ENCODE assay signal across 9 cellular contexts in the genomic region with DNA sequence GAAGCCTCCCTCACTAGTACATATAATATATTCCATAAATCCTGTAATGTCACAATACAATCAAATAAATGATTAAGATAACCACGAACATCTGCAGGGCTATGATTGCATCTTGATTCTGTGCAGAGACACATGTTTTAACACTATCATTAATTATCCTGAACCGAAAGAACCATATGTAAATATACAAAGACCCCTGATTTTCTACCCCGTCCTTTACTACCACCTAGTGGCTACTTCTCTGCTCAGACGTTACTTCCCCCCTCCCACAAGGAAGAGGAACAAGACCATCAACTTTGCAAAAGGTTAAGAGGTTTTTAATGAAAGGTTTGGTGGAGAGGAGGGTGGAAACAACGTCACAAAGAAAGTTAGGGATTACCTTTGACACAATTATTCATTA.
DNase-seq lines count a peak whose midpoint lies in the region; ATAC-seq and TF ChIP-seq lines count a peak whose summit lies in the region.
"Had no signal": no experiment of that assay in that cellular context is flagged by ENCODE, and none has a peak within 500 bp of the region (broad histone marks: within the 10 kb centered on the region; RNA-seq: fewer than 3 reads in every experiment).

No MANE protein-coding gene starts in this region.

- no peak overlapping the region for H2AFZ ChIP-seq in MM.1S (ENCODE audit: low read length)

- no peak overlapping the region for H3K4me2 ChIP-seq in MM.1S (ENCODE audit: low read depth, low read length)
- H3K4me2 ChIP-seq: BLaER1 had no signal

- no peaks in the 10 kb centered on the region for H4K20me1 ChIP-seq in MM.1S (ENCODE audit: insufficient read depth, low read length)

- no peaks in the 10 kb centered on the region for H3K9me2 ChIP-seq in MM.1S (replicated peaks; ENCODE audit: insufficient read depth, low read length)

- TF ChIP-seq CTCF in MM.1S (IDR thresholded peaks at IDR 0.05; ENCODE audit: low read length): peak; percentile 53
- peak; percentile 73 for TF ChIP-seq CTCF in retinal pigment epithelial cell (conservative IDR thresholded peaks at IDR 0.05; ENCODE audit: low read depth, low read length)
- TF ChIP-seq CTCF in omental fat pad (IDR thresholded peaks at IDR 0.05): no peak

- H3F3A ChIP-seq in MM.1S (ENCODE audit: insufficient read depth, low read length): no peaks in the 10 kb centered on the region

- H3K27me3 ChIP-seq in MM.1S (replicated peaks; ENCODE audit: insufficient read depth, low read length): no peaks in the 10 kb centered on the region

- no peaks in the 10 kb centered on the region for H3K79me2 ChIP-seq in MM.1S (ENCODE audit: low read length)

- no peak overlapping the region for H3K4me3 ChIP-seq in MM.1S (ENCODE audit: low read length)
- H3K4me3 ChIP-seq in retinal pigment epithelial cell (ENCODE audit: low read length): no peak overlapping the region
- H3K4me3 ChIP-seq: BLaER1 had no signal

- H3K4me1 ChIP-seq in MM.1S (ENCODE audit: low read length): no peaks in the 10 kb centered on the region

- H3K36me3 ChIP-seq in MM.1S (replicated peaks; ENCODE audit: insufficient read depth, low read length): no peaks in the 10 kb centered on the region
- H3K36me3 ChIP-seq: BLaER1 had no signal

- ATAC-seq in omental fat pad (ENCODE audit: low FRiP score) (no peak), GM21381 (IDR thresholded peaks at IDR 0.05; ENCODE audit: unreplicated experiment) (no peak)

- H3K27ac ChIP-seq in MM.1S (ENCODE audit: low read length): no peak overlapping the region
- H3K27ac ChIP-seq: BLaER1 had no signal

- no peaks in the 10 kb centered on the region for H3K9me3 ChIP-seq in MM.1S (replicated peaks; ENCODE audit: insufficient read depth, low read length)
- H3K9me3 ChIP-seq: BLaER1 had no signal

- peak; percentile 13 for DNase-seq in NCI-H748 (lab: John Stamatoyannopoulos, UW; ENCODE audit: unreplicated experiment)
- no peak for DNase-seq in NCI-H748 treated with DMSO at 0.1 percent for 48 hours (lab: John Stamatoyannopoulos, UW)
- DNase-seq in MM.1S: no peak
- peak; percentile 0 for DNase-seq in cerebellar cortex (ENCODE audit: low spot score)
- no peak for DNase-seq in retinal pigment epithelial cell (ENCODE audit: low read depth)
- no peak for DNase-seq in NCI-H146 treated with DMSO at 0.1 percent for 48 hours (lab: John Stamatoyannopoulos, UW; ENCODE audit: unreplicated experiment)
- DNase-seq in omental fat pad (ENCODE audit: low spot score): no peak

- H3K9ac ChIP-seq in MM.1S (ENCODE audit: low read length): no peak overlapping the region
- H3K9ac ChIP-seq: BLaER1 had no signal

Comparison
In these comparisons a context has a peak if more than half of its experiments do, and no peak if none do; other contexts are left out.
1. DNase-seq: peak in NCI-H748 (single experiment) and cerebellar cortex (single experiment); none in NCI-H748 treated with DMSO at 0.1 percent for 48 hours (single experiment), MM.1S (single experiment), retinal pigment epithelial cell (single experiment), NCI-H146 treated with DMSO at 0.1 percent for 48 hours (single experiment) and omental fat pad (single experiment).
2. CTCF ChIP-seq: peak in MM.1S (single experiment) and retinal pigment epithelial cell (single experiment); none in omental fat pad (0 of 3).